Comparison of ENCODE assay signal across 19 cellular contexts in genomic region chr10:29140151-29140550, GRCh38.
DNase-seq lines count a peak whose midpoint lies in the region; ATAC-seq, FAIRE-seq and TF ChIP-seq lines count a peak whose summit lies in the region.
"Had no signal": no experiment of that assay in that cellular context is flagged by ENCODE, and none has a peak within 500 bp of the region (broad histone marks: within the 10 kb centered on the region; RNA-seq: fewer than 3 reads in every experiment).

No MANE protein-coding gene starts in this region.

- peak overlapping the region; percentile 37 for H4K5ac ChIP-seq in H1 (ENCODE audit: insufficient read length, low read depth, low read length)

- 45% methylated on average over 1 of the region's 1 CpG; no CpG with 5 or more reads in 1 of the 2 experiments for WGBS in H1 (ENCODE audit: extremely low coverage in 1 of 2, insufficient coverage in 1 of 2, insufficient read length in 1 of 2, insufficient replicate concordance in 2 of 2, low coverage in 1 of 2, low lambda C conversion rate in 2 of 2, missing lambda C conversion rate in 1 of 2), 2 experiments

- no peak overlapping the region for H3K4ac ChIP-seq in H1 (replicated peaks; ENCODE audit: insufficient read length, low read depth, low read length)

- H3K9me3 ChIP-seq in HUES48 (ENCODE audit: control insufficient read depth, insufficient read depth, low read length) = no peaks in the 10 kb centered on the region
- H3K9me3 ChIP-seq in H1 (ENCODE audit: insufficient read depth in 2 of 2, low read depth in 1 of 2, low read length in 1 of 2) = no peaks in the 10 kb centered on the region; a peak in 1 of 4 replicates

- H3K4me2 ChIP-seq in H1 (ENCODE audit: insufficient read depth in 1 of 2, low read depth in 2 of 2, low read length in 2 of 2) = no peak overlapping the region

- H3K27me3 Mint-ChIP-seq in mesothelial cell of epicardium (ENCODE audit: low read depth) = no peaks in the 10 kb centered on the region

- H3K36me3 ChIP-seq in ACC112 (ENCODE audit: insufficient read depth, low read length) = no peaks in the 10 kb centered on the region
- H3K36me3 ChIP-seq in HUES48 (ENCODE audit: control insufficient read depth, insufficient read depth, low read length) = no peaks in the 10 kb centered on the region
- H3K36me3 ChIP-seq in H1 (ENCODE audit: control insufficient read depth in 2 of 4, insufficient read depth in 4 of 4, low read length in 3 of 4) = no peaks in the 10 kb centered on the region; a peak in 1 of 8 replicates

- CTCF ChIA-PET in H1 (lab: Charles Lee; ENCODE audit: partially characterized antibody) = interaction anchor here (1.0 to 1.2 kb wide), 5 partner anchors 9 to 164 kb away, joined by 3 to 5 read pairs (median 3); no protein-coding TSS in a partner anchor

- no peak for TF ChIP-seq CTCF in H1 (IDR thresholded peaks at IDR 0.05; ENCODE audit: control extremely low read depth in 1 of 3, insufficient read depth in 1 of 3, low read depth in 1 of 3, low read length in 3 of 3)
- TF ChIP-seq CTCF in mesothelial cell of epicardium (IDR thresholded peaks at IDR 0.05; ENCODE audit: unreplicated experiment) = no peak

- H3K4me1 ChIP-seq in ACC112 (ENCODE audit: control insufficient read depth, insufficient read depth, low read length, unreplicated experiment) = peaks cover 15% of the 10 kb centered on the region
- H3K4me1 ChIP-seq in HUES48 (ENCODE audit: control insufficient read depth, insufficient read depth, low read length) = peaks cover 36% of the 10 kb centered on the region
- H3K4me1 ChIP-seq in H1 (replicated peaks in 1 of 4; ENCODE audit: control insufficient read depth in 3 of 4, insufficient read depth in 4 of 4, low read length in 3 of 4) = peaks cover 4 to 15% (median 8%) of the 10 kb centered on the region in 4 experiments; a peak in 4 of 7 replicates

- no peak for ATAC-seq in HG02973 (IDR thresholded peaks at IDR 0.05; ENCODE audit: unreplicated experiment)

- no peak for TF ChIP-seq EP300 in H1 (IDR thresholded peaks at IDR 0.05; ENCODE audit: borderline replicate concordance in 1 of 2, low read depth in 2 of 2, low read length in 2 of 2)

- DNase-seq in H1 (ENCODE audit: low read depth in 1 of 2, low spot score in 2 of 2) (no peak), mesothelial cell of epicardium (ENCODE audit: low spot score in 2 of 2, unreplicated experiment in 2 of 2) (no peak), NCI-H748 treated with DMSO at 0.1 percent for 48 hours (lab: John Stamatoyannopoulos, UW) (no peak), D341Med (ENCODE audit: low spot score) (no peak), HuH-7 (ENCODE audit: low spot score) (no peak)
- DNase-seq: AML-193, DND-41, GDM1, KBM-7, NCI-H146, NCI-H2081 treated with DMSO at 0.1 percent for 48 hours, NCI-H2227 treated with DMSO at 0.1 percent for 48 hours, NCI-H526 had no signal

- no peak overlapping the region for H3K56ac ChIP-seq in H1 (replicated peaks; ENCODE audit: insufficient read length, low read depth, low read length)

- no peak overlapping the region for H2BK15ac ChIP-seq in H1 (ENCODE audit: low read length)

- peaks cover 2% of the 10 kb centered on the region; the same call in 1 of the 2 replicates for H3K79me1 ChIP-seq in H1 (ENCODE audit: low read depth, low read length)

- no peak overlapping the region for H3K4me3 ChIP-seq in ACC112 (ENCODE audit: low read depth, low read length)
- no peak overlapping the region for H3K4me3 ChIP-seq in HUES48 (ENCODE audit: low read depth, low read length)
- H3K4me3 ChIP-seq in H1 (ENCODE audit: extremely low read depth in 1 of 4, insufficient read depth in 2 of 4, low read depth in 3 of 4, low read length in 4 of 4) = no peak overlapping the region

- peaks cover 74% of the 10 kb centered on the region for H3K4me1 Mint-ChIP-seq in mesothelial cell of epicardium

- no peak overlapping the region for H2AK5ac ChIP-seq in H1 (ENCODE audit: low read depth, low read length)

- no peak overlapping the region for H4K8ac ChIP-seq in H1 (ENCODE audit: extremely low read depth, insufficient read depth, low read length)

- no peak overlapping the region for H3K18ac ChIP-seq in H1 (ENCODE audit: extremely low read depth, low read length)

- H3K9me3 Mint-ChIP-seq in mesothelial cell of epicardium = no peaks in the 10 kb centered on the region

- no peak overlapping the region for H4K91ac ChIP-seq in H1 (replicated peaks; ENCODE audit: insufficient read length, low read length)

- peaks cover 9% of the 10 kb centered on the region for H3K23me2 ChIP-seq in H1 (ENCODE audit: low read depth, low read length)

- no peaks in the 10 kb centered on the region for H3K36me3 Mint-ChIP-seq in mesothelial cell of epicardium

- H3K4me3 Mint-ChIP-seq in mesothelial cell of epicardium = no peak overlapping the region

- peak overlapping the region; percentile 43 for H2AFZ ChIP-seq in ACC112 (ENCODE audit: low read length, unreplicated experiment)
- H2AFZ ChIP-seq in H1 (ENCODE audit: low read length) = no peak overlapping the region

- H4K20me1 ChIP-seq in H1 (replicated peaks in 1 of 2; ENCODE audit: control insufficient read depth in 1 of 2, insufficient read depth in 2 of 2, low read length in 2 of 2) = no peaks in the 10 kb centered on the region

- H3K27ac ChIP-seq in ACC112 (ENCODE audit: low read depth, low read length) = peak overlapping the region; percentile 96; the same call in 1 of the 2 replicates
- peak overlapping the region; percentile 88 for H3K27ac ChIP-seq in HUES48 (ENCODE audit: low read depth, low read length)
- no peak overlapping the region for H3K27ac ChIP-seq in H1 (ENCODE audit: low read depth, low read length)
- H3K27ac ChIP-seq: RWPE1 had no signal

- no peak for TF ChIP-seq POLR2A in H1 (IDR thresholded peaks at IDR 0.05; ENCODE audit: control extremely low read depth in 1 of 2, low read depth in 2 of 2, low read length in 2 of 2)

- no peak overlapping the region for H2BK5ac ChIP-seq in H1 (ENCODE audit: low read depth, low read length)

- no peak overlapping the region for H3K14ac ChIP-seq in H1 (ENCODE audit: insufficient read length)

- no peak for FAIRE-seq in H1 (lab: Jason Lieb, UNC)
- FAIRE-seq: A204.1, D721Med had no signal

- no peak for TF ChIP-seq RAD21 in H1 (IDR thresholded peaks at IDR 0.05 in 1 of 2, conservative IDR thresholded peaks at IDR 0.05 in 1 of 2; ENCODE audit: low read depth in 2 of 2, low read length in 2 of 2)

- no peaks in the 10 kb centered on the region for H3K79me2 ChIP-seq in ACC112 (ENCODE audit: control insufficient read depth, insufficient read depth, low read length, unreplicated experiment)
- H3K79me2 ChIP-seq in H1 (ENCODE audit: control insufficient read depth in 1 of 2, insufficient read depth in 2 of 2, low read length in 2 of 2) = no peaks in the 10 kb centered on the region

- no peak overlapping the region for H2BK20ac ChIP-seq in H1 (ENCODE audit: low read length)

- H3K23ac ChIP-seq in H1 (ENCODE audit: insufficient read length) = no peak overlapping the region

- H3K27me3 ChIP-seq in ACC112 (ENCODE audit: insufficient read depth, low read length) = no peaks in the 10 kb centered on the region
- no peaks in the 10 kb centered on the region for H3K27me3 ChIP-seq in HUES48 (ENCODE audit: control insufficient read depth, insufficient read depth, low read length)
- no peaks in the 10 kb centered on the region for H3K27me3 ChIP-seq in H1 (replicated peaks in 1 of 4; ENCODE audit: control insufficient read depth in 3 of 4, extremely low read depth in 1 of 4, insufficient read depth in 3 of 4, low read length in 3 of 4)

- POLR2A ChIA-PET in H1 (lab: Charles Lee; ENCODE audit: partially characterized antibody) = no interaction called here

- no peak overlapping the region for H2BK120ac ChIP-seq in H1 (replicated peaks; ENCODE audit: low read depth, low read length)

- no peak overlapping the region for H3K9ac ChIP-seq in HUES48 (ENCODE audit: low read depth, low read length)
- H3K9ac ChIP-seq in H1 (replicated peaks in 1 of 4; ENCODE audit: extremely low read depth in 1 of 4, low read depth in 3 of 4, low read length in 3 of 4) = no peak overlapping the region

- H2BK12ac ChIP-seq in H1 (ENCODE audit: low read depth, low read length) = no peak overlapping the region

- H3K27ac Mint-ChIP-seq in mesothelial cell of epicardium = peak overlapping the region; percentile 92

TF ChIP-seq in H1, 55 proteins besides CTCF, POLR2A, EP300 and RAD21:
- TF ChIP-seq CTBP2 (IDR thresholded peaks at IDR 0.05; ENCODE audit: borderline replicate concordance, insufficient read depth, insufficient read length, low read length) = no peak
- no peak for TF ChIP-seq RBBP5 (IDR thresholded peaks at IDR 0.05; ENCODE audit: borderline replicate concordance, low read depth, low read length)
- no peak for TF ChIP-seq FOSL1 (IDR thresholded peaks at IDR 0.05; ENCODE audit: insufficient read depth, low read depth, low read length)
- no peak for TF ChIP-seq SIRT6 (IDR thresholded peaks at IDR 0.05; ENCODE audit: low read length)
- no peak for TF ChIP-seq KDM4A (IDR thresholded peaks at IDR 0.05; ENCODE audit: low read depth, low read length, severe bottlenecking)
- no peak for TF ChIP-seq JUND (IDR thresholded peaks at IDR 0.05; ENCODE audit: low read length)
- TF ChIP-seq TBP (IDR thresholded peaks at IDR 0.05; ENCODE audit: low read depth, low read length) = no peak
- TF ChIP-seq HDAC2 (IDR thresholded peaks at IDR 0.05; ENCODE audit: borderline replicate concordance in 1 of 2, low read depth in 2 of 2, low read length in 2 of 2) = no peak
- TF ChIP-seq RNF2 (IDR thresholded peaks at IDR 0.05; ENCODE audit: borderline replicate concordance, low read depth, low read length, missing control alignments, poor library complexity, severe bottlenecking) = no peak
- TF ChIP-seq GTF2F1 (IDR thresholded peaks at IDR 0.05; ENCODE audit: borderline replicate concordance, low read depth, low read length) = no peak
- TF ChIP-seq EZH2 (IDR thresholded peaks at IDR 0.05; ENCODE audit: low read depth, low read length, severe bottlenecking) = no peak
- TF ChIP-seq RXRA (IDR thresholded peaks at IDR 0.05; ENCODE audit: insufficient read depth, low read depth, low read length) = no peak
- TF ChIP-seq NRF1 (IDR thresholded peaks at IDR 0.05; ENCODE audit: low read depth, low read length) = no peak
- TF ChIP-seq SUZ12 (IDR thresholded peaks at IDR 0.05; ENCODE audit: low read length) = no peak
- no peak for TF ChIP-seq KDM1A (IDR thresholded peaks at IDR 0.05; ENCODE audit: borderline replicate concordance, low read length)
- no peak for TF ChIP-seq TAF1 (IDR thresholded peaks at IDR 0.05; ENCODE audit: low read depth, low read length)
- TF ChIP-seq POU5F1 (IDR thresholded peaks at IDR 0.05; ENCODE audit: low read depth, low read length) = no peak
- TF ChIP-seq SIX5 (IDR thresholded peaks at IDR 0.05; ENCODE audit: low read depth, low read length) = no peak
- no peak for TF ChIP-seq BACH1 (IDR thresholded peaks at IDR 0.05; ENCODE audit: low read length)
- TF ChIP-seq CEBPB (IDR thresholded peaks at IDR 0.05; ENCODE audit: low read depth, low read length) = no peak
TF ChIP-seq in H1: peak in this region for 0.
